In the genomic region with DNA sequence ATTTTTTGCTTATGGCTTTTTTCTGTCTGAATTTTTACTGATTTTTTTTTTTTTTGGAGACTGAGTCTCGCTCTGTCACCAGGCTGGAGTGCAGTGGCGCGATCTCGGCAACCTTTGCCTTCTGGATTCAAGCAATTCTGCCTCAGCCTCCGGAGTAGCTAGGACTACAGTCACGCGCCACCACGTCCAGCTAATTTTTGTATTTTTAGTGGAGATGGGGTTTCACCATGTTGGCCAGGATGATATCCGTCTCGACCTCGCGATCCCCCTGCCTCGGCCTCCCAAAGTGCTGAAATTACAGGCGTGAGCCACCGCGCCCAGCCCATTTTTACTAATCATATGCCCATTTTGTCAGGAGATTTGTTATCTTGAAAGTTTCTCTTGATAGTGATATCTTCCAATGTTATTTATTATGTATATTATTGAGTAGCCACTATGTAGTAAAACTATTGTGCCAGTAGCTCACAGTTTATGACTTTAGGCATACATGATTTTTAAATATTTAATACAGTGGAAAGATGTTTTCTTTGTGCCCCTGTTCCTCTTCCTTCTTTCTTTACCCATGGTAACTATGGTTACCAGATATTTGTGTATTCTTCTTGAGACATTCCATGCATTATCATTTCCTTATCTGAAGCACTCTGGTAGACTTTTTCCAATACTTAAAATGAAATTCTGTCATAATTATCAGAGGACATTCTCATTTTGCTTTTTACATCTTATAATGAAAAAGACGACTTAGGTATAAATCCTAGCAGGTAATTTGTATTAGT, we compare ENCODE assay signal across 9 cellular contexts. TPM values are rescaled to one million over a fixed set of nuclear protein-coding genes. Genes with fewer than 3 reads are reported as not detected.
DNase-seq lines count a peak whose midpoint lies in the region; ATAC-seq, FAIRE-seq and TF ChIP-seq lines count a peak whose summit lies in the region.
"Had no signal": no experiment of that assay in that cellular context is flagged by ENCODE, and none has a peak within 500 bp of the region (broad histone marks: within the 10 kb centered on the region; RNA-seq: fewer than 3 reads in every experiment).

No MANE protein-coding gene starts in this region.

- no peak for FAIRE-seq in astrocyte (lab: Jason Lieb, UNC)

- H3K9me3 ChIP-seq in astrocyte (ENCODE audit: insufficient read depth, low read depth, low read length), result no peaks in the 10 kb centered on the region
- H3K9me3 ChIP-seq in heart right ventricle, result no peaks in the 10 kb centered on the region

- DNase-seq in SIG-M5 treated with dmso at 0.1 percent for 504 hours (lab: John Stamatoyannopoulos, UW; ENCODE audit: unreplicated experiment) (peak; percentile 44), SIG-M5 (lab: John Stamatoyannopoulos, UW) (no peak), MV-4-11 (lab: John Stamatoyannopoulos, UW) (peak; percentile 57), astrocyte (ENCODE audit: low read depth) (no peak), nephron progenitor cell (no peak), heart right ventricle (no peak), RPMI8226 (no peak)
- DNase-seq: activated CD4-positive, alpha-beta T cell treated with anti-CD3 and anti-CD28 coated beads for 48 hours had no signal

- TF ChIP-seq CTCF in astrocyte (IDR thresholded peaks at IDR 0.05; ENCODE audit: insufficient read depth, low read depth, low read length), result no peak
- TF ChIP-seq CTCF in nephron progenitor cell (IDR thresholded peaks at IDR 0.05), result no peak
- TF ChIP-seq CTCF in heart right ventricle (IDR thresholded peaks at IDR 0.05), result no peak

- H3K4me2 ChIP-seq in astrocyte (ENCODE audit: low read length), result peak overlapping the region; percentile 96

- H3K79me2 ChIP-seq in astrocyte (ENCODE audit: insufficient read depth, low read length), result peaks cover 67% of the 10 kb centered on the region

- H3K27me3 ChIP-seq in astrocyte (ENCODE audit: insufficient read depth, low read length), result no peaks in the 10 kb centered on the region
- H3K27me3 ChIP-seq in heart right ventricle, result no peaks in the 10 kb centered on the region

- H3K36me3 ChIP-seq in astrocyte (ENCODE audit: insufficient read depth, low read length) (no peaks in the 10 kb centered on the region), heart right ventricle (peaks cover 0 to 49% (median 4%) of the 10 kb centered on the region in 9 donors)

- H3K4me3 Mint-ChIP-seq in astrocyte (ENCODE audit: unreplicated experiment) (no peak overlapping the region), nephron progenitor cell (peak overlapping the region; percentile 98)

- H3K4me1 ChIP-seq in astrocyte (ENCODE audit: insufficient read depth, low read length), result peaks cover 11% of the 10 kb centered on the region
- peaks cover 7 to 34% (median 24%) of the 10 kb centered on the region in 9 donors for H3K4me1 ChIP-seq in heart right ventricle

- peaks cover 8% of the 10 kb centered on the region for H3K4me1 Mint-ChIP-seq in astrocyte (ENCODE audit: low read depth, unreplicated experiment)
- peaks cover 27% of the 10 kb centered on the region for H3K4me1 Mint-ChIP-seq in nephron progenitor cell

- peak overlapping the region; percentile 34 for H3K27ac Mint-ChIP-seq in astrocyte (ENCODE audit: unreplicated experiment)
- no peak overlapping the region for H3K27ac Mint-ChIP-seq in nephron progenitor cell

- H3K27me3 Mint-ChIP-seq in astrocyte (ENCODE audit: low read depth, unreplicated experiment) (no peaks in the 10 kb centered on the region), nephron progenitor cell (ENCODE audit: low read depth, poor library complexity) (peaks cover 3% of the 10 kb centered on the region)

- ATAC-seq in heart right ventricle (no peak), GM18505 (IDR thresholded peaks at IDR 0.05; ENCODE audit: unreplicated experiment) (no peak)

- intact Hi-C loops in heart right ventricle (cut with DNase I), result loop anchor here in 1 of 10 donors (10.0 kb wide), 1 partner anchor 180 kb away; a partner anchor contains a TSS

- H3K27ac ChIP-seq in astrocyte (ENCODE audit: low read depth, low read length), result no peak overlapping the region
- peak overlapping the region in 1 of 10 donors; percentile 94 for H3K27ac ChIP-seq in heart right ventricle

- H3K4me3 ChIP-seq in astrocyte (ENCODE audit: insufficient read depth, low read depth, low read length) (no peak overlapping the region), heart right ventricle (no peak overlapping the region)

- TF ChIP-seq POLR2A in GM18505 (IDR thresholded peaks at IDR 0.05; ENCODE audit: borderline replicate concordance, extremely low read depth, insufficient read depth, insufficient read length), result no peak

- H3K9me3 Mint-ChIP-seq in astrocyte (ENCODE audit: unreplicated experiment), result no peaks in the 10 kb centered on the region
- H3K9me3 Mint-ChIP-seq in nephron progenitor cell, result no peaks in the 10 kb centered on the region

- no peaks in the 10 kb centered on the region for H3K36me3 Mint-ChIP-seq in astrocyte (ENCODE audit: low read depth, unreplicated experiment)
- H3K36me3 Mint-ChIP-seq in nephron progenitor cell (ENCODE audit: low read depth), result peaks cover 46% of the 10 kb centered on the region

- 94 to 96% methylated on average over 17 of the region's 17 CpGs for WGBS in heart right ventricle, 2 donors

- no peaks in the 10 kb centered on the region for H4K20me1 ChIP-seq in astrocyte (ENCODE audit: insufficient read depth, low read length)

- H2AFZ ChIP-seq in astrocyte (ENCODE audit: low read depth, low read length), result no peak overlapping the region

- H3K9ac ChIP-seq in astrocyte (ENCODE audit: low read length), result peak overlapping the region; percentile 95

RNA-seq across cellular contexts. Expression of a gene that starts 2.1 kb away (rescaled TPM):
- total RNA-seq in astrocyte (28.6 and 29.1 TPM in 2 replicates), heart right ventricle (10 to 100 TPM; 25.0 to 45.5 (median 36.6) TPM)
- 10 to 100 TPM in 1 of 2 donors, 1 to 10 TPM in 1; 6.2 to 40.1 TPM for polyA plus RNA-seq in heart right ventricle

RNA-seq across cellular contexts. Expression of a gene that starts 30.3 kb away (rescaled TPM):
- total RNA-seq in astrocyte (18.1 and 19.7 TPM in 2 replicates), heart right ventricle (100 to 1,000 TPM in 9 of 10 donors, 10 to 100 TPM in 1; 86.4 to 169 (median 123) TPM)
- polyA plus RNA-seq in heart right ventricle, result 10 to 100 TPM; 37.5 to 37.6 TPM

Comparison
In these comparisons a context has a peak if more than half of its experiments do, and no peak if none do; other contexts are left out.
1. DNase-seq: peak in SIG-M5 treated with dmso at 0.1 percent for 504 hours (single experiment) and MV-4-11 (single experiment); none in SIG-M5 (single experiment), astrocyte (single experiment), nephron progenitor cell (single experiment), heart right ventricle (0 of 2) and RPMI8226 (single experiment).